24 cellular contexts compared by ENCODE assay signal in the genomic region with DNA sequence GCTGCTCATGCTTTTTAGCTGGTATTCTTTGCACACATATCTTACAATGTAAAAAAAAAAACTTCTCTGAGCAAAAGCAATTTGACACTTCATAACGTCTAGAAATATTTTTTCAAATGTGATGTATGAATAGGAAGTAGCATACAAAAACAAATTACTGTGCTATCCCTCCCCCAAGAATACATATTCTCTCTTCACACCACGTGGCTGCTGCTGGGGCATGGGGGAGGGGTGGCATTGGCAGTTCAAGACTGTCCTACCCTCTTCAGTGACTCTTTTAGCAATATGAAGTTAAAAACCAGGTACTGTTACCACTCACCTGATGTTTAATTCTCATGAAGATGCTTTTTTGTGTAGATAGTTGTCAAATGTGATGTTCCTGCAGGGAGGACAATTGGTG.
"Had no signal": no experiment of that assay in that cellular context is flagged by ENCODE, and none has a peak within 500 bp of the region (broad histone marks: within the 10 kb centered on the region; RNA-seq: fewer than 3 reads in every experiment).

No MANE protein-coding gene starts in this region.

- H3K4me3 ChIP-seq: K562, PC-9, Peyer's patch, SJSA1, SK-N-MC had no signal

- H3K27ac ChIP-seq: HL-60, KMS-11, PC-9, Peyer's patch, SJSA1, SK-N-MC had no signal

- H3K36me3 ChIP-seq: Peyer's patch, SJSA1 had no signal

- H3K4me1 ChIP-seq: Peyer's patch, SJSA1 had no signal

- H3K4me2 ChIP-seq: KMS-11, PC-9 had no signal

- H3K9ac ChIP-seq: KMS-11 had no signal

- FAIRE-seq: HTR-8/SVneo, K562 had no signal

- H2AFZ ChIP-seq: PC-9 had no signal

- ATAC-seq: K562 had no signal

- H3K9me3 ChIP-seq: Peyer's patch had no signal

- DNase-seq: MM.1S, NCI-H1092 treated with DMSO at 0.1 percent for 48 hours, NCI-H1436, NCI-H187, NCI-H2029, NCI-H2081 treated with DMSO at 0.1 percent for 48 hours, NCI-H2171, NCI-H226, NCI-H446, NCI-H510A, NCI-H524 treated with DMSO at 0.1 percent for 48 hours, NCI-H69, NCI-H774, OCI-M1, PC-9, Peyer's patch, Right ventricle myocardium superior, SIG-M5 had no signal

- H3K27me3 ChIP-seq: Peyer's patch, SJSA1 had no signal
